24 cellular contexts compared by ENCODE assay signal in the genomic region with DNA sequence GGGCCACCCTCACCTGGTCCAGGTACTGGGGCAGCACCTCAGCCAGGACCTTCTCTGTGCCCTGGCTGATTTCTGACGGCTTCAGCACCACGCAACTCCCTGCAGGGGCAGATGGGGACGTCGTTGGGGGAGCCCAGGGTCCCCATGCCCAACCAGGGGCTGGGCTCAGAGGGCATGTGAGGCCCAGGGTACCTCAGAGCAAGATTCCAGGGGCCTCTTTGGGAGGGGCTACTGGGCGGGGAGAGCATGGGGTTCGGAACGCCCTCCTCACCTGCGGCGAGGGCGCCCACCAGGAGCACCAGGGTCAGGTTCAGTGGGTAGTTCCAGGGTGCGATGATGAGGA. TPM values are rescaled to one million over a fixed set of nuclear protein-coding genes. Genes with fewer than 3 reads are reported as not detected.
"Had no signal": no experiment of that assay in that cellular context is flagged by ENCODE, and none has a peak within 500 bp of the region (broad histone marks: within the 10 kb centered on the region; RNA-seq: fewer than 3 reads in every experiment).

No MANE protein-coding gene starts in this region.

- H3K4me3 Mint-ChIP-seq: activated CD4-positive, alpha-beta T cell treated with anti-CD3 and anti-CD28 coated beads, Interleukin-2, amount 10 ng/mL, durations not matched to agents 24 days and 14 days; activated naive CD4-positive, alpha-beta T cell treated with anti-CD3 and anti-CD28 coated beads, Interleukin-2, amount 10 ng/mL, durations not matched to agents 7 days and 5 days; activated naive CD8-positive, alpha-beta T cell treated with anti-CD3 and anti-CD28 coated beads for 36 hours; activated T-cell treated with anti-CD3 and anti-CD28 coated beads, Interleukin-2, amount 50 U/mL, for 72 hours; T-helper 17 cell had no signal

- H3K27me3 ChIP-seq: breast epithelium had no signal

- ATAC-seq: activated T-cell treated with anti-CD3 and anti-CD28 coated beads, Interleukin-2, amount 50 U/mL, for 72 hours; T-helper 17 cell had no signal

- H3K27ac Mint-ChIP-seq: activated B cell treated with CpG ODN at 0.5 μM for 24 hours; activated CD4-positive, alpha-beta T cell treated with anti-CD3 and anti-CD28 coated beads, Interleukin-2, amount 10 ng/mL, durations not matched to agents 24 days and 14 days; activated naive CD4-positive, alpha-beta T cell treated with anti-CD3 and anti-CD28 coated beads, Interleukin-2, amount 10 ng/mL, durations not matched to agents 7 days and 5 days; activated naive CD8-positive, alpha-beta T cell treated with anti-CD3 and anti-CD28 coated beads for 36 hours; activated T-cell treated with anti-CD3 and anti-CD28 coated beads, Interleukin-2, amount 50 U/mL, for 72 hours; activated T-helper 2 cell treated with anti-CD3 and anti-CD28 coated beads, Interferon-gamma antibody, Interleukin-2, Interleukin-4, amounts not matched to agents 10 μg/mL and 5 μg/mL and 100 μg/mL, durations not matched to agents 14 hours and 24 hours and 36 hours; T-helper 17 cell had no signal

- H3K36me3 Mint-ChIP-seq: activated naive CD4-positive, alpha-beta T cell treated with anti-CD3 and anti-CD28 coated beads, Interleukin-2, amount 10 ng/mL, durations not matched to agents 7 days and 5 days; activated naive CD8-positive, alpha-beta T cell treated with anti-CD3 and anti-CD28 coated beads for 36 hours had no signal

- H3K9me3 Mint-ChIP-seq: activated B cell treated with CpG ODN at 0.5 μM for 24 hours; activated CD4-positive, alpha-beta T cell treated with anti-CD3 and anti-CD28 coated beads, Interleukin-2, amount 10 ng/mL, durations not matched to agents 24 days and 14 days; activated naive CD4-positive, alpha-beta T cell treated with anti-CD3 and anti-CD28 coated beads, Interleukin-2, amount 10 ng/mL, durations not matched to agents 7 days and 5 days; activated naive CD8-positive, alpha-beta T cell treated with anti-CD3 and anti-CD28 coated beads for 36 hours; activated T-cell treated with anti-CD3 and anti-CD28 coated beads, Interleukin-2, amount 50 U/mL, for 72 hours; activated T-helper 2 cell treated with anti-CD3 and anti-CD28 coated beads, Interferon-gamma antibody, Interleukin-2, Interleukin-4, amounts not matched to agents 10 μg/mL and 5 μg/mL and 100 μg/mL, durations not matched to agents 14 hours and 24 hours and 36 hours had no signal

- H3K4me1 ChIP-seq: breast epithelium had no signal

- DNase-seq: activated B cell treated with CpG ODN at 0.5 μM for 24 hours; activated CD4-positive, alpha-beta T cell treated with anti-CD3 and anti-CD28 coated beads for 1 hour; activated CD4-positive, alpha-beta T cell treated with anti-CD3 and anti-CD28 coated beads, Interleukin-2, amount 10 ng/mL, durations not matched to agents 24 days and 14 days; activated CD4-positive, alpha-beta T cell treated with anti-CD3 and anti-CD28 coated beads, Interleukin-2, amount 50 U/mL, for 48 hours; activated CD8-positive, alpha-beta memory T cell treated with anti-CD3 and anti-CD28 coated beads, Interleukin-2, amount 50 U/mL, for 4 hours; activated gamma-delta T cell treated with Interleukin-2 at 50 U/mL for 16 hours; activated naive CD4-positive, alpha-beta T cell treated with anti-CD3 and anti-CD28 coated beads, Interleukin-2, amount 10 ng/mL, durations not matched to agents 7 days and 5 days; activated naive CD8-positive, alpha-beta T cell treated with anti-CD3 and anti-CD28 coated beads for 36 hours; activated T-cell treated with anti-CD3 and anti-CD28 coated beads, Interleukin-2, amount 50 U/mL, for 72 hours; caudate nucleus; NCI-H1048; NCI-H146; NCI-H187 treated with DMSO at 0.1 percent for 48 hours; NCI-H2081 treated with DMSO at 0.1 percent for 48 hours; NCI-H446; NCI-H524; PC-3; SIG-M5; T-helper 17 cell; T-helper 9 cell had no signal

- H3K4me3 ChIP-seq: breast epithelium had no signal

- H3K27ac ChIP-seq: breast epithelium had no signal

- H3K4me1 Mint-ChIP-seq: activated B cell treated with CpG ODN at 0.5 μM for 24 hours; activated CD4-positive, alpha-beta T cell treated with anti-CD3 and anti-CD28 coated beads, Interleukin-2, amount 10 ng/mL, durations not matched to agents 24 days and 14 days; activated naive CD4-positive, alpha-beta T cell treated with anti-CD3 and anti-CD28 coated beads, Interleukin-2, amount 10 ng/mL, durations not matched to agents 7 days and 5 days; activated naive CD8-positive, alpha-beta T cell treated with anti-CD3 and anti-CD28 coated beads for 36 hours; T-helper 17 cell had no signal

- H3K27me3 Mint-ChIP-seq: activated B cell treated with CpG ODN at 0.5 μM for 24 hours; activated CD4-positive, alpha-beta T cell treated with anti-CD3 and anti-CD28 coated beads, Interleukin-2, amount 10 ng/mL, durations not matched to agents 24 days and 14 days; activated naive CD8-positive, alpha-beta T cell treated with anti-CD3 and anti-CD28 coated beads for 36 hours had no signal

- H3K9me3 ChIP-seq: breast epithelium had no signal

- H3K36me3 ChIP-seq: breast epithelium had no signal

RNA-seq across cellular contexts. Expression of gene ALDH3B2, which starts 8.1 kb away (rescaled TPM):
- total RNA-seq: activated B cell treated with CpG ODN at 0.5 μM for 24 hours; activated CD4-positive, alpha-beta T cell treated with anti-CD3 and anti-CD28 coated beads, Interleukin-2, amount 10 ng/mL, durations not matched to agents 24 days and 14 days; activated CD8-positive, alpha-beta memory T cell treated with anti-CD3 and anti-CD28 coated beads for 36 hours; activated naive CD8-positive, alpha-beta T cell treated with anti-CD3 and anti-CD28 coated beads for 36 hours; activated T-cell treated with anti-CD3 and anti-CD28 coated beads, Interleukin-2, amount 50 U/mL, for 72 hours; activated T-helper 2 cell treated with anti-CD3 and anti-CD28 coated beads, Interferon-gamma antibody, Interleukin-2, Interleukin-4, amounts not matched to agents 10 μg/mL and 5 μg/mL and 100 μg/mL, durations not matched to agents 14 hours and 24 hours and 36 hours; cerebellum; PC-3; T-helper 17 cell had no signal

RNA-seq across cellular contexts. Expression of gene ACY3, which starts 15.7 kb away (rescaled TPM):
- total RNA-seq: activated B cell treated with CpG ODN at 0.5 μM for 24 hours; activated CD4-positive, alpha-beta T cell treated with anti-CD3 and anti-CD28 coated beads, Interleukin-2, amount 10 ng/mL, durations not matched to agents 24 days and 14 days; PC-3 had no signal

RNA-seq across cellular contexts. Expression of gene TBX10, which starts 26.7 kb away (rescaled TPM):
- total RNA-seq: activated B cell treated with CpG ODN at 0.5 μM for 24 hours; activated CD4-positive, alpha-beta T cell treated with anti-CD3 and anti-CD28 coated beads, Interleukin-2, amount 10 ng/mL, durations not matched to agents 24 days and 14 days; activated CD8-positive, alpha-beta memory T cell treated with anti-CD3 and anti-CD28 coated beads for 36 hours; activated naive CD8-positive, alpha-beta T cell treated with anti-CD3 and anti-CD28 coated beads for 36 hours; activated T-cell treated with anti-CD3 and anti-CD28 coated beads, Interleukin-2, amount 50 U/mL, for 72 hours; activated T-helper 2 cell treated with anti-CD3 and anti-CD28 coated beads, Interferon-gamma antibody, Interleukin-2, Interleukin-4, amounts not matched to agents 10 μg/mL and 5 μg/mL and 100 μg/mL, durations not matched to agents 14 hours and 24 hours and 36 hours; breast epithelium; cerebellum; PC-3; T-helper 17 cell had no signal
